Comparison of ENCODE assay signal across 8 cellular contexts in the genomic region with DNA sequence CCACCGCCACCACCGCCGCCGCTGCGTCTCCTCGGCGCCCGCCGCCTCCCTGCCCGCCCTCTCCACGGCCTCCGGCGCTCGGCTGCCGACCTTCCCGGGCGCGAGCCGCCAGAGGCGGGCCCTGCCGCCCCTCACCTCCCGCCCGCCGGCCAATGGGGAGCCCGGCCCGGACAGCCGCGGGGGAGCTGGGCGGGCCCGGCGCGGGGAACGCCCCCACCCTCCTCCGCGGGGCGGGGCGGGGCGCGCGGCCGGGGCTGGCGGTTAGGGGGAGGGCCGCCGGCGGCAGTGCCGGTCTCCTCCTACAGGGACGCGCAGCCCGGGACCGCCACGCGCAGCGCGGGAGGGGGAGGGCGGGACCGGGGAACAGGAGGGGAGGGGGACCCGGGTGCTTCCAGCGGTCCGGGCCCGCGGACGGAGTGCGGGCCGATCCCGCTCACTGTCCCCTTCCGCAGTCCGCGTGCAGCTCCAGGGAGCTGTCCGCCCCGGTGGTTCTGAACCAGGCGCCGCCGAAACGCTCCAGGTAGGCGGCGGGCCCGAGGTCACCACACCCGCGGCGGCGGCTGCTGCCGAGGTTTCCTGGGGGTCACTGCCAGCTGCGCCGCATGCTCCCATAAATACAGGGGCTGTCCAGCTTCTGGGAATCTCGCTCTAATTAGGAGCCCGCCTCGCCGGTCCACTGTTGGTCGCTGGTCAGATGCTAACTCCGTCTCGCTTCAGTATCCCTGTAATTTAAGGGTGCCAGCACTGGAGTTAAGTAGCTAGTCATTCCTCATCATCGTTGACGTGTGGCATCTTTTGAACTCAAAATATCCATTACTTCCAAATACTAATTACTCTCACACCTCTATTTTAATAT. TPM values are rescaled to one million over a fixed set of nuclear protein-coding genes. Genes with fewer than 3 reads are reported as not detected.
A peak's percentile ranks its signal among the peaks of the same experiment; 100 is the strongest.
DNase-seq lines count a peak whose midpoint lies in the region; ATAC-seq and TF ChIP-seq lines count a peak whose summit lies in the region.

TSS of gene PGBD5 (minus strand) at position 87 of the 856 bp plus-strand sequence. CDS start 404 bp downstream, outside the sequence.

- no TSS peak for BruUV-seq in A673 (replicated peaks; lab: Mats Ljungman, UMichigan)

- POLR2A ChIA-PET in A673 (lab: Charles Lee; ENCODE audit: low non-redundant PET) = no interaction called here

- H3K27ac ChIP-seq in A673 (ENCODE audit: low read depth, low read length, poor library complexity, severe bottlenecking) = no peak within 1 kb of the TSS
- peak within 1 kb of the TSS; percentile 34 for H3K27ac ChIP-seq in cingulate gyrus (ENCODE audit: low read depth, low read length)

- no peaks in the 10 kb centered on the region for H3K36me3 ChIP-seq in A673 (ENCODE audit: insufficient read depth, low read length, poor library complexity, severe bottlenecking)

- intact Hi-C loops in A673 (cut with micrococcal nuclease; ENCODE audit: unreplicated experiment) = no loop called here

- peaks cover 77% of the 10 kb centered on the region for H3K27me3 ChIP-seq in A673 (replicated peaks; ENCODE audit: insufficient read depth, low read depth, low read length, poor library complexity)

- CTCF ChIA-PET in A673 (lab: Charles Lee) = no interaction called here

- no peaks in the 10 kb centered on the region for H3K9me3 ChIP-seq in A673 (ENCODE audit: low read depth, low read length, poor library complexity, severe bottlenecking)

- DNase-seq in A673 (ENCODE audit: low spot score) = peak; percentile 75
- DNase-seq in NCI-H2171 treated with DMSO at 0.1 percent for 48 hours (lab: John Stamatoyannopoulos, UW) = peak; percentile 79
- DNase-seq in activated CD4-positive, CD25-positive, alpha-beta regulatory T cell treated with anti-CD3 and anti-CD28 coated beads, Interleukin-2, amount 50 U/mL, for 72 hours = peak; percentile 60
- peak; percentile 94 for DNase-seq in left kidney (ENCODE audit: low read depth, low spot score)
- peak; percentile 61 for DNase-seq in stimulated activated CD4-positive, alpha-beta T cell treated with anti-CD3 and anti-CD28 coated beads, Interleukin-4, amount 100 ng/mL, for 1 hour

- ATAC-seq in GM18861 (IDR thresholded peaks at IDR 0.05; ENCODE audit: unreplicated experiment) (peak; percentile 78), HG03066 (IDR thresholded peaks at IDR 0.05; ENCODE audit: low read depth, unreplicated experiment) (peak; percentile 78)

- H3K4me1 ChIP-seq in A673 (ENCODE audit: insufficient read depth, low read length, poor library complexity, severe bottlenecking) = peaks cover 5% of the 10 kb centered on the region

- TF ChIP-seq CTCF in A673 (conservative IDR thresholded peaks at IDR 0.05; ENCODE audit: low read depth, low read length) = no peak

- H3K4me3 ChIP-seq in A673 (ENCODE audit: low read depth, low read length, poor library complexity, severe bottlenecking) = peak within 1 kb of the TSS; percentile 38

RNA-seq across cellular contexts. Expression of gene PGBD5, which starts in this region (rescaled TPM):
- 0.22 and 0.52 TPM in 2 replicates for total RNA-seq in A673 (2021)

Comparison
In these comparisons a context has a peak if more than half of its experiments do, and no peak if none do; other contexts are left out.
1. Peak in DNase-seq and H3K4me3 ChIP-seq in A673; RNA of the gene not detected or under 1 TPM.